Comparison of ENCODE assay signal across 1 cellular context in genomic region chr5:177576169-177576568, GRCh38.
TF ChIP-seq lines count a peak whose summit lies in the region.

No MANE protein-coding gene starts in this region.

TF ChIP-seq in HCT116, 20 proteins besides CTCF, POLR2A, EP300 and RAD21 (continued from another document):
- TF ChIP-seq REST (IDR thresholded peaks at IDR 0.05; ENCODE audit: low read depth): no peak
TF ChIP-seq in HCT116: peak in this region for 0.
